25 cellular contexts compared by ENCODE assay signal in genomic region chr14:90559811-90560492, GRCh38.
DNase-seq lines count a peak whose midpoint lies in the region; ATAC-seq and TF ChIP-seq lines count a peak whose summit lies in the region.
"Had no signal": no experiment of that assay in that cellular context is flagged by ENCODE, and none has a peak within 500 bp of the region (broad histone marks: within the 10 kb centered on the region; RNA-seq: fewer than 3 reads in every experiment).

No MANE protein-coding gene starts in this region.

- H3K36me3 ChIP-seq in mesendoderm (ENCODE audit: control insufficient read depth, insufficient read depth, low read length), result no peaks in the 10 kb centered on the region
- no peaks in the 10 kb centered on the region for H3K36me3 ChIP-seq in PC-9 (ENCODE audit: low read depth)
- H3K36me3 ChIP-seq: gastrocnemius medialis, ovary had no signal

- H2AFZ ChIP-seq in PC-9, result no peak overlapping the region
- H2AFZ ChIP-seq: GM23248 had no signal

- no peaks in the 10 kb centered on the region for H4K20me1 ChIP-seq in PC-9 (ENCODE audit: insufficient read depth)

- intact Hi-C loops in PC-9 (cut with micrococcal nuclease; ENCODE audit: unreplicated experiment), result no loop called here

- no peak overlapping the region for H4K8ac ChIP-seq in mesendoderm (ENCODE audit: low read depth, low read length)

- H3K9ac ChIP-seq in mesendoderm (ENCODE audit: low read length), result no peak overlapping the region
- H3K9ac ChIP-seq: GM23248 had no signal

- no peak for TF ChIP-seq CTCF in PC-9 (conservative IDR thresholded peaks at IDR 0.05)

- no peak overlapping the region for H2BK15ac ChIP-seq in mesendoderm (replicated peaks; ENCODE audit: low read depth)

- no peak overlapping the region for H2BK120ac ChIP-seq in mesendoderm (ENCODE audit: low read depth, low read length)

- no peak overlapping the region for H3K56ac ChIP-seq in mesendoderm (ENCODE audit: low read length)

- H2AK5ac ChIP-seq in mesendoderm (ENCODE audit: low read length), result no peak overlapping the region

- H3K79me2 ChIP-seq in mesendoderm (ENCODE audit: control insufficient read depth, insufficient read depth, low read length) (no peaks in the 10 kb centered on the region), PC-9 (ENCODE audit: low read depth) (no peaks in the 10 kb centered on the region)

- H3K9me2 ChIP-seq in PC-9 (ENCODE audit: insufficient read depth), result no peaks in the 10 kb centered on the region

- H3K27ac ChIP-seq in mesendoderm (ENCODE audit: low read depth, low read length), result no peak overlapping the region
- no peak overlapping the region for H3K27ac ChIP-seq in PC-9
- H3K27ac ChIP-seq: gastrocnemius medialis, GM23248, ovary, skin epidermis had no signal

- no peak overlapping the region for H4K5ac ChIP-seq in mesendoderm (ENCODE audit: low read length)

- H2BK5ac ChIP-seq in mesendoderm (ENCODE audit: low read length), result no peak overlapping the region

- H3K79me1 ChIP-seq in mesendoderm (ENCODE audit: low read length), result no peaks in the 10 kb centered on the region

- CTCF ChIA-PET in PC-9 (lab: Charles Lee), result interaction anchor here (0.5 to 0.6 kb wide), 2 partner anchors 145 to 159 kb away, joined by 3 to 4 read pairs; no protein-coding TSS in a partner anchor

- H3K4me2 ChIP-seq in mesendoderm (ENCODE audit: low read length), result no peak overlapping the region
- H3K4me2 ChIP-seq in PC-9, result no peak overlapping the region

- no peaks in the 10 kb centered on the region for H3K27me3 ChIP-seq in mesendoderm (ENCODE audit: insufficient read depth, low read length, poor library complexity)
- H3K27me3 ChIP-seq in PC-9 (ENCODE audit: insufficient read depth, low read depth), result no peaks in the 10 kb centered on the region
- H3K27me3 ChIP-seq: gastrocnemius medialis, ovary had no signal

- ATAC-seq in HG03469 (IDR thresholded peaks at IDR 0.05; ENCODE audit: unreplicated experiment), result no peak
- ATAC-seq: activated naive CD8-positive, alpha-beta T cell treated with anti-CD3 and anti-CD28 coated beads, Interleukin-2, amount 50 U/mL, for 24 hours; activated T-cell treated with anti-CD3 and anti-CD28 coated beads, Interleukin-2, amount 50 U/mL, for 72 hours; gastrocnemius medialis; naive thymus-derived CD8-positive, alpha-beta T cell; stimulated activated memory B cell treated with anti-CD40 and anti-IgM and Interleukin-4, amounts not matched to agents 10 μg/mL and 1 μg/mL and 100 μg/mL, for 72 hours had no signal

- H3K4me1 ChIP-seq in mesendoderm (ENCODE audit: control insufficient read depth, low read depth, low read length) (peaks cover 6% of the 10 kb centered on the region), PC-9 (replicated peaks; ENCODE audit: insufficient read depth) (no peaks in the 10 kb centered on the region)

- H3K4me3 ChIP-seq in mesendoderm (ENCODE audit: low read length) (no peak overlapping the region), PC-9 (no peak overlapping the region)
- H3K4me3 ChIP-seq: gastrocnemius medialis, GM23248, lung, ovary, skin epidermis had no signal

- no peaks in the 10 kb centered on the region for H3F3A ChIP-seq in PC-9 (ENCODE audit: insufficient read depth, low read depth)

- no CpG with 5 or more reads among the region's 16 CpGs for WGBS in mesendoderm (ENCODE audit: extremely low coverage, insufficient coverage, low lambda C conversion rate)

- H3K4ac ChIP-seq in mesendoderm (ENCODE audit: low read depth, low read length), result no peak overlapping the region

- POLR2A ChIA-PET in PC-9 (lab: Charles Lee; ENCODE audit: unreplicated experiment), result no interaction called here

- no peak overlapping the region for H3K18ac ChIP-seq in mesendoderm (ENCODE audit: low read length)

- DNase-seq in NCI-H2171 treated with DMSO at 0.1 percent for 48 hours (lab: John Stamatoyannopoulos, UW) (peak; percentile 22), NCI-H2171 (lab: John Stamatoyannopoulos, UW) (no peak), H4 (ENCODE audit: low spot score) (peak; percentile 18), SW480 (ENCODE audit: low spot score) (peak; percentile 32), mesendoderm (peak; percentile 45), PC-9 (no peak), NCI-H774 (lab: John Stamatoyannopoulos, UW) (no peak)
- DNase-seq: activated CD4-positive, alpha-beta memory T cell treated with anti-CD3 and anti-CD28 coated beads for 36 hours; activated CD4-positive, CD25-positive, alpha-beta regulatory T cell treated with anti-CD3 and anti-CD28 coated beads, Interleukin-2, amount 50 U/mL, for 72 hours; activated naive CD4-positive, alpha-beta T cell; activated naive CD8-positive, alpha-beta T cell treated with anti-CD3 and anti-CD28 coated beads, Interleukin-2, amount 50 U/mL, for 24 hours; activated T-cell treated with anti-CD3 and anti-CD28 coated beads, Interleukin-2, amount 50 U/mL, for 72 hours; DMS79; gastrocnemius medialis; GM23248; HFFc6; naive thymus-derived CD8-positive, alpha-beta T cell; NCI-H1092; NCI-H524 treated with DMSO at 0.1 percent for 48 hours; ovary; SHP77 had no signal

- BruUV-seq in PC-9 (replicated peaks; lab: Mats Ljungman, UMichigan), result no TSS peak

- no peak overlapping the region for H3K23ac ChIP-seq in mesendoderm (ENCODE audit: low read length)

- H3K9me3 ChIP-seq in PC-9 (ENCODE audit: insufficient read depth, low read depth), result no peaks in the 10 kb centered on the region
- H3K9me3 ChIP-seq: gastrocnemius medialis, ovary had no signal

Comparison
In these comparisons a context has a peak if more than half of its experiments do, and no peak if none do; other contexts are left out.
1. DNase-seq: peak in NCI-H2171 treated with DMSO at 0.1 percent for 48 hours (single experiment), H4 (single experiment), SW480 (single experiment) and mesendoderm (single experiment); none in NCI-H2171 (single experiment), PC-9 (0 of 2) and NCI-H774 (single experiment).